3 cellular contexts compared by ENCODE assay signal in the genomic region with DNA sequence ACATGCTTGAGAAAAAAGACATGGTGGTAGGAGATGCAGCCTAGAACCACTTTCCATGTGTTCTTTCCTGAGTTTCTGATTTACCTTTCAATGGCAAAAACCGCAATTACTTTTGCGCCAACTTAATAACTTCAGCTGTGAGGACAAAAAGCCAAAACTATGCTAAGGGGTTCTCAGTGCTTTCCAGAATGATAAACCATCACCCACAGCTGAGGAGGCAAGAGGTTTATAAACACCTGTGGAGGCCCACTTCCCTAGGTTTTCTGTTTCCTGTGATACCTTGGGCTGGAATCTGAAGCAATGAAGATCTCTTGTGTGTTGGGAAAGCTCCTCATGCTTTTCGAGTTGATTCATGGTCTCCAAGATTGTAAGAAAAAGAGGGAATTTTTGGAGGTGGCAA.
A peak's percentile ranks its signal among the peaks of the same experiment; 100 is the strongest.
TF ChIP-seq lines count a peak whose summit lies in the region.

A gene (plus strand): TSS at position 301 of the 400 bp plus-strand sequence. CDS start 0 bp downstream, at position 301.

TF ChIP-seq in GM23338, 12 proteins besides CTCF, POLR2A, EP300 and RAD21:
- TF ChIP-seq ZNF114 (CRISPR knock-in tag; IDR thresholded peaks at IDR 0.05) (no peak), STAT1 (IDR thresholded peaks at IDR 0.05; ENCODE audit: unreplicated experiment) (no peak), EZH2 (IDR thresholded peaks at IDR 0.05; ENCODE audit: low read depth, unreplicated experiment) (no peak), NANOG (IDR thresholded peaks at IDR 0.05; ENCODE audit: borderline replicate concordance) (no peak), POLR2AphosphoS5 (IDR thresholded peaks at IDR 0.05; ENCODE audit: low read depth) (no peak)

TF ChIP-seq in K562, 482 proteins besides CTCF, POLR2A, EP300 and RAD21:
- TF ChIP-seq, protein P1, sequence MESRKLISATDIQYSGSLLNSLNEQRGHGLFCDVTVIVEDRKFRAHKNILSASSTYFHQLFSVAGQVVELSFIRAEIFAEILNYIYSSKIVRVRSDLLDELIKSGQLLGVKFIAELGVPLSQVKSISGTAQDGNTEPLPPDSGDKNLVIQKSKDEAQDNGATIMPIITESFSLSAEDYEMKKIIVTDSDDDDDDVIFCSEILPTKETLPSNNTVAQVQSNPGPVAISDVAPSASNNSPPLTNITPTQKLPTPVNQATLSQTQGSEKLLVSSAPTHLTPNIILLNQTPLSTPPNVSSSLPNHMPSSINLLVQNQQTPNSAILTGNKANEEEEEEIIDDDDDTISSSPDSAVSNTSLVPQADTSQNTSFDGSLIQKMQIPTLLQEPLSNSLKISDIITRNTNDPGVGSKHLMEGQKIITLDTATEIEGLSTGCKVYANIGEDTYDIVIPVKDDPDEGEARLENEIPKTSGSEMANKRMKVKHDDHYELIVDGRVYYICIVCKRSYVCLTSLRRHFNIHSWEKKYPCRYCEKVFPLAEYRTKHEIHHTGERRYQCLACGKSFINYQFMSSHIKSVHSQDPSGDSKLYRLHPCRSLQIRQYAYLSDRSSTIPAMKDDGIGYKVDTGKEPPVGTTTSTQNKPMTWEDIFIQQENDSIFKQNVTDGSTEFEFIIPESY (CRISPR knock-in tag; IDR thresholded peaks at IDR 0.05): 0 out of 2 replicates have a peak, but pooled peaks have one; percentile 25
- TF ChIP-seq ZNF263 (CRISPR knock-in tag; IDR thresholded peaks at IDR 0.05; ENCODE audit: borderline replicate concordance): no peak
- TF ChIP-seq ZNF507 (tag; conservative IDR thresholded peaks at IDR 0.05): no peak

TF ChIP-seq in H1, 55 proteins besides CTCF, POLR2A, EP300 and RAD21:
- TF ChIP-seq KDM5A (IDR thresholded peaks at IDR 0.05; ENCODE audit: low read length) (no peak), NANOG (IDR thresholded peaks at IDR 0.05; ENCODE audit: insufficient read depth, low read depth, low read length, poor library complexity, severe bottlenecking) (no peak), SP2 (IDR thresholded peaks at IDR 0.05; ENCODE audit: low read length) (no peak), NRF1 (IDR thresholded peaks at IDR 0.05; ENCODE audit: low read depth, low read length) (no peak), CBX5 (IDR thresholded peaks at IDR 0.05; ENCODE audit: low read depth, low read length) (no peak), EZH2 (IDR thresholded peaks at IDR 0.05; ENCODE audit: low read depth, low read length, severe bottlenecking) (no peak), POU5F1 (IDR thresholded peaks at IDR 0.05; ENCODE audit: low read depth, low read length) (no peak), CHD1 (IDR thresholded peaks at IDR 0.05; ENCODE audit: low read depth, low read length) (no peak)
TF ChIP-seq in H1: peak in this region for 0.
